Comparison of ENCODE assay signal across 1 cellular context in genomic region chr16:84911490-84912216, GRCh38.
TF ChIP-seq lines count a peak whose summit lies in the region.

No MANE protein-coding gene starts in this region.

TF ChIP-seq in K562, 482 proteins besides CTCF, POLR2A, EP300 and RAD21:
- TF ChIP-seq CEBPB (tag; IDR thresholded peaks at IDR 0.05) (peak; percentile 48; the same call in 1 of the 2 replicates), EZH2 (IDR thresholded peaks at IDR 0.05; ENCODE audit: borderline replicate concordance, low read depth, low read length) (0 out of 2 replicates have a peak, but pooled peaks have one; percentile 29), SFPQ (IDR thresholded peaks at IDR 0.05; ENCODE audit: low read depth, low read length) (no peak), NFIC (IDR thresholded peaks at IDR 0.05) (no peak)
